Comparison of ENCODE assay signal across 27 cellular contexts in genomic region chr4:6655924-6656323, GRCh38. TPM values are rescaled to one million over a fixed set of nuclear protein-coding genes. Genes with fewer than 3 reads are reported as not detected.
"Had no signal": no experiment of that assay in that cellular context is flagged by ENCODE, and none has a peak within 500 bp of the region (broad histone marks: within the 10 kb centered on the region; RNA-seq: fewer than 3 reads in every experiment).

No MANE protein-coding gene starts in this region.

- H3K4me1 ChIP-seq: foreskin keratinocyte had no signal

- H3K27me3 ChIP-seq: brain microvascular endothelial cell, dorsolateral prefrontal cortex, esophagus muscularis mucosa, gastroesophageal sphincter, hepatocyte had no signal

- DNase-seq: activated CD4-positive, alpha-beta memory T cell treated with anti-CD3 and anti-CD28 coated beads, Interleukin-2, amount 10 ng/mL, durations not matched to agents 7 days and 5 days; activated CD4-positive, alpha-beta T cell treated with anti-CD3 and anti-CD28 coated beads for 1 hour; activated CD4-positive, alpha-beta T cell treated with anti-CD3 and anti-CD28 coated beads for 4 hours; activated CD4-positive, alpha-beta T cell treated with anti-CD3 and anti-CD28 coated beads, Interleukin-2, amount 10 ng/mL, durations not matched to agents 7 days and 5 days; activated CD4-positive, alpha-beta T cell treated with anti-CD3 and anti-CD28 coated beads, Interleukin-2, amount 50 U/mL, for 4 hours; activated CD8-positive, alpha-beta memory T cell treated with anti-CD3 and anti-CD28 coated beads, Interleukin-2, amount 50 U/mL, for 48 hours; activated naive CD4-positive, alpha-beta T cell treated with anti-CD3 and anti-CD28 coated beads for 36 hours; activated T-cell treated with anti-CD3 and anti-CD28 coated beads for 4 hours; activated T-cell treated with anti-CD3 and anti-CD28 coated beads, Interleukin-2, amount 50 U/mL, for 24 hours; activated T-cell treated with anti-CD3 and anti-CD28 coated beads, Interleukin-2, amount 50 U/mL, for 72 hours; amniotic stem cell; anterior cingulate cortex; brain microvascular endothelial cell; dorsolateral prefrontal cortex; effector CD4-positive, alpha-beta T cell; effector memory CD8-positive, alpha-beta T cell; foreskin keratinocyte; heart right ventricle; T-helper 2 cell had no signal

- H3K4me3 ChIP-seq: coronary artery, dorsolateral prefrontal cortex, esophagus muscularis mucosa, gastroesophageal sphincter, heart right ventricle, hepatocyte had no signal

- H3K9me3 ChIP-seq: esophagus muscularis mucosa, gastroesophageal sphincter had no signal

- ATAC-seq: activated T-cell treated with anti-CD3 and anti-CD28 coated beads, Interleukin-2, amount 50 U/mL, for 72 hours; effector memory CD8-positive, alpha-beta T cell; foreskin keratinocyte; gastroesophageal sphincter; WTC11 had no signal

- H3K27ac ChIP-seq: brain microvascular endothelial cell, coronary artery, dorsolateral prefrontal cortex, esophagus muscularis mucosa, foreskin keratinocyte, gastroesophageal sphincter, heart right ventricle, hepatocyte, VCaP had no signal

- H3K36me3 ChIP-seq: brain microvascular endothelial cell, esophagus muscularis mucosa, gastroesophageal sphincter, heart right ventricle had no signal

RNA-seq across cellular contexts. Expression of gene S100P, which starts 37.8 kb away (rescaled TPM):
- total RNA-seq: astrocyte, foreskin keratinocyte, glomerular endothelial cell, WTC11 had no signal
